ENCODE assay signal across 1 cellular context in genomic region chr11:57530596-57531507, GRCh38.
TF ChIP-seq lines count a peak whose summit lies in the region.

A gene with protein sequence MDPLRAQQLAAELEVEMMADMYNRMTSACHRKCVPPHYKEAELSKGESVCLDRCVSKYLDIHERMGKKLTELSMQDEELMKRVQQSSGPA (minus strand): TSS chr11:57530754. CDS start chr11:57530189, 565 bp downstream.

TF ChIP-seq in HepG2, 621 proteins besides CTCF, POLR2A, EP300 and RAD21 (continued from another document and continues in another):
- TF ChIP-seq, protein P1, sequence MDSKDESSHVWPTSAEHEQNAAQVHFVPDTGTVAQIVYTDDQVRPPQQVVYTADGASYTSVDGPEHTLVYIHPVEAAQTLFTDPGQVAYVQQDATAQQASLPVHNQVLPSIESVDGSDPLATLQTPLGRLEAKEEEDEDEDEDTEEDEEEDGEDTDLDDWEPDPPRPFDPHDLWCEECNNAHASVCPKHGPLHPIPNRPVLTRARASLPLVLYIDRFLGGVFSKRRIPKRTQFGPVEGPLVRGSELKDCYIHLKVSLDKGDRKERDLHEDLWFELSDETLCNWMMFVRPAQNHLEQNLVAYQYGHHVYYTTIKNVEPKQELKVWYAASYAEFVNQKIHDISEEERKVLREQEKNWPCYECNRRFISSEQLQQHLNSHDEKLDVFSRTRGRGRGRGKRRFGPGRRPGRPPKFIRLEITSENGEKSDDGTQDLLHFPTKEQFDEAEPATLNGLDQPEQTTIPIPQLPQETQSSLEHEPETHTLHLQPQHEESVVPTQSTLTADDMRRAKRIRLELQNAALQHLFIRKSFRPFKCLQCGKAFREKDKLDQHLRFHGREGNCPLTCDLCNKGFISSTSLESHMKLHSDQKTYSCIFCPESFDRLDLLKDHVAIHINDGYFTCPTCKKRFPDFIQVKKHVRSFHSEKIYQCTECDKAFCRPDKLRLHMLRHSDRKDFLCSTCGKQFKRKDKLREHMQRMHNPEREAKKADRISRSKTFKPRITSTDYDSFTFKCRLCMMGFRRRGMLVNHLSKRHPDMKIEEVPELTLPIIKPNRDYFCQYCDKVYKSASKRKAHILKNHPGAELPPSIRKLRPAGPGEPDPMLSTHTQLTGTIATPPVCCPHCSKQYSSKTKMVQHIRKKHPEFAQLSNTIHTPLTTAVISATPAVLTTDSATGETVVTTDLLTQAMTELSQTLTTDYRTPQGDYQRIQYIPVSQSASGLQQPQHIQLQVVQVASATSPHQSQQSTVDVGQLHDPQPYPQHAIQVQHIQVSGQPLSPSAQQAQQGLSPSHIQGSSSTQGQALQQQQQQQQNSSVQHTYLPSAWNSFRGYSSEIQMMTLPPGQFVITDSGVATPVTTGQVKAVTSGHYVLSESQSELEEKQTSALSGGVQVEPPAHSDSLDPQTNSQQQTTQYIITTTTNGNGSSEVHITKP (CRISPR knock-in tag; IDR thresholded peaks at IDR 0.05; ENCODE audit: low read depth) = peak; percentile 43; the same call in 1 of the 2 replicates
- TF ChIP-seq, protein P2, sequence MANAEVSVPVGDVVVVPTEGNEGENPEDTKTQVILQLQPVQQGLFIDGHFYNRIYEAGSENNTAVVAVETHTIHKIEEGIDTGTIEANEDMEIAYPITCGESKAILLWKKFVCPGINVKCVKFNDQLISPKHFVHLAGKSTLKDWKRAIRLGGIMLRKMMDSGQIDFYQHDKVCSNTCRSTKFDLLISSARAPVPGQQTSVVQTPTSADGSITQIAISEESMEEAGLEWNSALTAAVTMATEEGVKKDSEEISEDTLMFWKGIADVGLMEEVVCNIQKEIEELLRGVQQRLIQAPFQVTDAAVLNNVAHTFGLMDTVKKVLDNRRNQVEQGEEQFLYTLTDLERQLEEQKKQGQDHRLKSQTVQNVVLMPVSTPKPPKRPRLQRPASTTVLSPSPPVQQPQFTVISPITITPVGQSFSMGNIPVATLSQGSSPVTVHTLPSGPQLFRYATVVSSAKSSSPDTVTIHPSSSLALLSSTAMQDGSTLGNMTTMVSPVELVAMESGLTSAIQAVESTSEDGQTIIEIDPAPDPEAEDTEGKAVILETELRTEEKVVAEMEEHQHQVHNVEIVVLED (CRISPR knock-in tag; IDR thresholded peaks at IDR 0.05; ENCODE audit: borderline replicate concordance) = peak; percentile 80; the same call in 1 of the 2 replicates
- TF ChIP-seq ZFP90 (CRISPR knock-in tag; IDR thresholded peaks at IDR 0.05; ENCODE audit: borderline replicate concordance) (peak; percentile 74; the same call in 1 of the 2 replicates), NR0B2 (CRISPR knock-in tag; IDR thresholded peaks at IDR 0.05) (peak; percentile 53; the same call in 1 of the 2 replicates), SAFB2 (CRISPR knock-in tag; IDR thresholded peaks at IDR 0.05; ENCODE audit: borderline replicate concordance, low read depth) (peak; percentile 53; the same call in 1 of the 2 replicates), ZNF33B (CRISPR knock-in tag; IDR thresholded peaks at IDR 0.05) (0 out of 2 replicates have a peak, but pooled peaks have one; percentile 26), ZC3H13 (CRISPR knock-in tag; IDR thresholded peaks at IDR 0.05) (peak; percentile 59; the same call in 1 of the 2 replicates), MXD1 (CRISPR knock-in tag; IDR thresholded peaks at IDR 0.05) (peak; percentile 96; the same call in 1 of the 2 replicates), ZNF776 (CRISPR knock-in tag; IDR thresholded peaks at IDR 0.05) (no peak), KMT2A (CRISPR knock-in tag; IDR thresholded peaks at IDR 0.05) (peak; percentile 73; the same call in 1 of the 2 replicates), ZNF121 (CRISPR knock-in tag; IDR thresholded peaks at IDR 0.05) (0 out of 2 replicates have a peak, but pooled peaks have one; percentile 12), GATAD1 (CRISPR knock-in tag; IDR thresholded peaks at IDR 0.05) (peak; percentile 93), FOXJ3 (CRISPR knock-in tag; IDR thresholded peaks at IDR 0.05; ENCODE audit: borderline replicate concordance) (peak; percentile 80; the same call in 1 of the 2 replicates), SATB2 (CRISPR knock-in tag; IDR thresholded peaks at IDR 0.05) (0 out of 2 replicates have a peak, but pooled peaks have one; percentile 47), ZNF589 (CRISPR knock-in tag; conservative IDR thresholded peaks at IDR 0.05) (0 out of 2 replicates have a peak, but pooled peaks have one; percentile 53), MAZ (IDR thresholded peaks at IDR 0.05; ENCODE audit: borderline replicate concordance, low read depth, low read length) (0 out of 2 replicates have a peak, but pooled peaks have one; percentile 14), MAZ (CRISPR knock-in tag; IDR thresholded peaks at IDR 0.05; ENCODE audit: low read depth) (peak; percentile 79), KDM5A (IDR thresholded peaks at IDR 0.05; ENCODE audit: borderline replicate concordance, low read length) (peak; percentile 93), HOXA5 (CRISPR knock-in tag; IDR thresholded peaks at IDR 0.05) (peak; percentile 68), FOXK1 (CRISPR knock-in tag; IDR thresholded peaks at IDR 0.05; ENCODE audit: borderline replicate concordance, low read depth) (peak; percentile 84; the same call in 1 of the 2 replicates), ZFP41 (CRISPR knock-in tag; IDR thresholded peaks at IDR 0.05; ENCODE audit: borderline replicate concordance) (no peak), ZNF232 (CRISPR knock-in tag; IDR thresholded peaks at IDR 0.05; ENCODE audit: borderline replicate concordance) (peak; percentile 91; the same call in 1 of the 2 replicates), ZBTB3 (CRISPR knock-in tag; IDR thresholded peaks at IDR 0.05; ENCODE audit: borderline replicate concordance, low read depth) (no peak), U2AF1 (optimal IDR thresholded peaks at IDR 0.05; ENCODE audit: low read depth, low read length) (peak; percentile 99), ZNF614 (CRISPR knock-in tag; IDR thresholded peaks at IDR 0.05; ENCODE audit: borderline replicate concordance) (peak; percentile 86; the same call in 1 of the 2 replicates), ZNF451 (CRISPR knock-in tag; IDR thresholded peaks at IDR 0.05) (no peak), FOXA3 (CRISPR knock-in tag; IDR thresholded peaks at IDR 0.05) (peak; percentile 58), TBX3 (IDR thresholded peaks at IDR 0.05; ENCODE audit: borderline replicate concordance) (0 out of 2 replicates have a peak, but pooled peaks have one; percentile 38), ZNF441 (CRISPR knock-in tag; IDR thresholded peaks at IDR 0.05; ENCODE audit: borderline replicate concordance) (no peak), ZNF720 (CRISPR knock-in tag; IDR thresholded peaks at IDR 0.05) (no peak), ZEB1 (IDR thresholded peaks at IDR 0.05; ENCODE audit: insufficient replicate concordance, low read depth) (peak; percentile 78), NCOA2 (CRISPR knock-in tag; IDR thresholded peaks at IDR 0.05) (0 out of 2 replicates have a peak, but pooled peaks have one; percentile 16), ZNF333 (CRISPR knock-in tag; IDR thresholded peaks at IDR 0.05; ENCODE audit: borderline replicate concordance) (no peak), SRF (IDR thresholded peaks at IDR 0.05; ENCODE audit: low read depth, low read length) (peak; percentile 2; the same call in 1 of the 2 replicates), GATAD2A (CRISPR knock-in tag; IDR thresholded peaks at IDR 0.05) (peak; percentile 31; the same call in 1 of the 2 replicates), MEF2D (CRISPR knock-in tag; IDR thresholded peaks at IDR 0.05) (peak; percentile 58; the same call in 1 of the 2 replicates), MXI1 (IDR thresholded peaks at IDR 0.05; ENCODE audit: borderline replicate concordance, low read depth, low read length) (peak; percentile 98; the same call in 2 of the 3 replicates), HOXD1 (CRISPR knock-in tag; IDR thresholded peaks at IDR 0.05) (0 out of 2 replicates have a peak, but pooled peaks have one; percentile 64), ZNF639 (CRISPR knock-in tag; conservative IDR thresholded peaks at IDR 0.05) (peak; percentile 89; the same call in 1 of the 2 replicates), ISL2 (CRISPR knock-in tag; IDR thresholded peaks at IDR 0.05) (peak; percentile 74), SMAD1 (CRISPR knock-in tag; IDR thresholded peaks at IDR 0.05; ENCODE audit: borderline replicate concordance, low read depth) (no peak), SOX5 (CRISPR knock-in tag; IDR thresholded peaks at IDR 0.05; ENCODE audit: borderline replicate concordance) (peak; percentile 58; the same call in 1 of the 2 replicates), POGZ (CRISPR knock-in tag; IDR thresholded peaks at IDR 0.05) (peak; percentile 79), ZNF775 (CRISPR knock-in tag; IDR thresholded peaks at IDR 0.05; ENCODE audit: borderline replicate concordance) (no peak)
- TF ChIP-seq, protein P3, sequence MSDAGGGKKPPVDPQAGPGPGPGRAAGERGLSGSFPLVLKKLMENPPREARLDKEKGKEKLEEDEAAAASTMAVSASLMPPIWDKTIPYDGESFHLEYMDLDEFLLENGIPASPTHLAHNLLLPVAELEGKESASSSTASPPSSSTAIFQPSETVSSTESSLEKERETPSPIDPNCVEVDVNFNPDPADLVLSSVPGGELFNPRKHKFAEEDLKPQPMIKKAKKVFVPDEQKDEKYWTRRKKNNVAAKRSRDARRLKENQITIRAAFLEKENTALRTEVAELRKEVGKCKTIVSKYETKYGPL (CRISPR knock-in tag; IDR thresholded peaks at IDR 0.05) = 0 out of 2 replicates have a peak, but pooled peaks have one; percentile 27
- TF ChIP-seq, protein P4, sequence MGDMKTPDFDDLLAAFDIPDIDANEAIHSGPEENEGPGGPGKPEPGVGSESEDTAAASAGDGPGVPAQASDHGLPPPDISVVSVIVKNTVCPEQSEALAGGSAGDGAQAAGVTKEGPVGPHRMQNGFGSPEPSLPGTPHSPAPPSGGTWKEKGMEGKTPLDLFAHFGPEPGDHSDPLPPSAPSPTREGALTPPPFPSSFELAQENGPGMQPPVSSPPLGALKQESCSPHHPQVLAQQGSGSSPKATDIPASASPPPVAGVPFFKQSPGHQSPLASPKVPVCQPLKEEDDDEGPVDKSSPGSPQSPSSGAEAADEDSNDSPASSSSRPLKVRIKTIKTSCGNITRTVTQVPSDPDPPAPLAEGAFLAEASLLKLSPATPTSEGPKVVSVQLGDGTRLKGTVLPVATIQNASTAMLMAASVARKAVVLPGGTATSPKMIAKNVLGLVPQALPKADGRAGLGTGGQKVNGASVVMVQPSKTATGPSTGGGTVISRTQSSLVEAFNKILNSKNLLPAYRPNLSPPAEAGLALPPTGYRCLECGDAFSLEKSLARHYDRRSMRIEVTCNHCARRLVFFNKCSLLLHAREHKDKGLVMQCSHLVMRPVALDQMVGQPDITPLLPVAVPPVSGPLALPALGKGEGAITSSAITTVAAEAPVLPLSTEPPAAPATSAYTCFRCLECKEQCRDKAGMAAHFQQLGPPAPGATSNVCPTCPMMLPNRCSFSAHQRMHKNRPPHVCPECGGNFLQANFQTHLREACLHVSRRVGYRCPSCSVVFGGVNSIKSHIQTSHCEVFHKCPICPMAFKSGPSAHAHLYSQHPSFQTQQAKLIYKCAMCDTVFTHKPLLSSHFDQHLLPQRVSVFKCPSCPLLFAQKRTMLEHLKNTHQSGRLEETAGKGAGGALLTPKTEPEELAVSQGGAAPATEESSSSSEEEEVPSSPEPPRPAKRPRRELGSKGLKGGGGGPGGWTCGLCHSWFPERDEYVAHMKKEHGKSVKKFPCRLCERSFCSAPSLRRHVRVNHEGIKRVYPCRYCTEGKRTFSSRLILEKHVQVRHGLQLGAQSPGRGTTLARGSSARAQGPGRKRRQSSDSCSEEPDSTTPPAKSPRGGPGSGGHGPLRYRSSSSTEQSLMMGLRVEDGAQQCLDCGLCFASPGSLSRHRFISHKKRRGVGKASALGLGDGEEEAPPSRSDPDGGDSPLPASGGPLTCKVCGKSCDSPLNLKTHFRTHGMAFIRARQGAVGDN (CRISPR knock-in tag; IDR thresholded peaks at IDR 0.05) = peak; percentile 78
- TF ChIP-seq, protein P5, sequence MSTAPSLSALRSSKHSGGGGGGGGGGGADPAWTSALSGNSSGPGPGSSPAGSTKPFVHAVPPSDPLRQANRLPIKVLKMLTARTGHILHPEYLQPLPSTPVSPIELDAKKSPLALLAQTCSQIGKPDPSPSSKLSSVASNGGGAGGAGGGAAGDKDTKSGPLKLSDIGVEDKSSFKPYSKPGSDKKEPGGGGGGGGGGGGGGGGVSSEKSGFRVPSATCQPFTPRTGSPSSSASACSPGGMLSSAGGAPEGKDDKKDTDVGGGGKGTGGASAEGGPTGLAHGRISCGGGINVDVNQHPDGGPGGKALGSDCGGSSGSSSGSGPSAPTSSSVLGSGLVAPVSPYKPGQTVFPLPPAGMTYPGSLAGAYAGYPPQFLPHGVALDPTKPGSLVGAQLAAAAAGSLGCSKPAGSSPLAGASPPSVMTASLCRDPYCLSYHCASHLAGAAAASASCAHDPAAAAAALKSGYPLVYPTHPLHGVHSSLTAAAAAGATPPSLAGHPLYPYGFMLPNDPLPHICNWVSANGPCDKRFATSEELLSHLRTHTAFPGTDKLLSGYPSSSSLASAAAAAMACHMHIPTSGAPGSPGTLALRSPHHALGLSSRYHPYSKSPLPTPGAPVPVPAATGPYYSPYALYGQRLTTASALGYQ (CRISPR knock-in tag; IDR thresholded peaks at IDR 0.05) = peak; percentile 88
- TF ChIP-seq, protein P6, sequence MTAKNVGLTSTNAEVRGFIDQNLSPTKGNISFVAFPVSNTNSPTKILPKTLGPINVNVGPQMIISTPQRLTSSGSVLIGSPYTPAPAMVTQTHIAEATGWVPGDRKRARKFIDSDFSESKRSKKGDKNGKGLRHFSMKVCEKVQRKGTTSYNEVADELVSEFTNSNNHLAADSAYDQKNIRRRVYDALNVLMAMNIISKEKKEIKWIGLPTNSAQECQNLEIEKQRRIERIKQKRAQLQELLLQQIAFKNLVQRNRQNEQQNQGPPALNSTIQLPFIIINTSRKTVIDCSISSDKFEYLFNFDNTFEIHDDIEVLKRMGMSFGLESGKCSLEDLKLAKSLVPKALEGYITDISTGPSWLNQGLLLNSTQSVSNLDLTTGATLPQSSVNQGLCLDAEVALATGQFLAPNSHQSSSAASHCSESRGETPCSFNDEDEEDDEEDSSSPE (CRISPR knock-in tag; IDR thresholded peaks at IDR 0.05) = peak; percentile 93
